ENCODE assay signal across 8 cellular contexts in the genomic region with DNA sequence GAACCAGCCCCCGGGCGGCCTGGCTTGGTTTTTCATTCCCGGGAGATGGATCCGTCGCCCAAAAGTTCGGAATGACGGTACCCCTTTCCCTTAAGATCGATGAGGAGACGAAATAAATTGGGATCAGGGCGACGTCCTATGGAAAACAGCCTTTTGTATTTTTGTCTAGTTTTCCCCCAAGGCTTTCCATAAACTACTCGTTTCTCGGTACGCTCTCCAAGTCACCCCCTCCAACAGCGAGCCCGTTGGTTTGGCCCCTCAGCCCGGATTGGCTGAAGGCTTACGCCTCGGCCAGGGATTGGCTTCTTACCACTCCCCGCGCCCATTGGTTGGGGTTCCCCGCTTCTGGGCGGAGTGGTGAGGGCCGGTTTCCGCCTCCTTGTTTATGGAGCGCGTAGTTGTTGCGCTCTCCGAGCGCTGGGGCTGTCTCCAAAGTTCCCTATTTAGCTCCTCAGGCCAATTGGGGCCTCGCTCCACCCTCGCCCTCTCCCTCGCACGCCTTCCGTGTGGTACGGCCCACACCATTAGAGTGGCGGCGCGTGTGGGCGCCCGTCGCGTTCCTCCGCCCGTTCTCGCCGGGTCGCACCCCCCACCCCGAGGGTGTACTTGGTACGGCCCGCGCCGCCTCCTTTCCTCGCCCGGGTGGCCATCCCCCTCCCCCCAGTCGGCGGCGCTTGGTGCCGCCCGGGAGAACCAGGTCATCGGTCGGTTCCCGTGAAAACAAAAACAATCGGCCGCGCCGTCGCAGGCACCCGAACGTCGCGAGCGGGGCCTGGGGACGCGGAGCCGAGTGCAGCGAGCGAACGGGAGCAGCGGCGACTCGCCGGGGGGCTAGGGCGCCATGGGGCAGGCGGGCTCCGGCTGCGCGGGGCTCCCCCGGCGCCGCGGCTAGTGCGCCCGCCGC. TPM values are rescaled to one million over a fixed set of nuclear protein-coding genes. Genes with fewer than 3 reads are reported as not detected.
DNase-seq lines count a peak whose midpoint lies in the region; ATAC-seq, FAIRE-seq and TF ChIP-seq lines count a peak whose summit lies in the region.
"Not testable (repeated sequence)": the region's sequence is repeated elsewhere in the genome, so short reads cannot be mapped to it uniquely, and the experiment has no call there.

A gene with protein sequence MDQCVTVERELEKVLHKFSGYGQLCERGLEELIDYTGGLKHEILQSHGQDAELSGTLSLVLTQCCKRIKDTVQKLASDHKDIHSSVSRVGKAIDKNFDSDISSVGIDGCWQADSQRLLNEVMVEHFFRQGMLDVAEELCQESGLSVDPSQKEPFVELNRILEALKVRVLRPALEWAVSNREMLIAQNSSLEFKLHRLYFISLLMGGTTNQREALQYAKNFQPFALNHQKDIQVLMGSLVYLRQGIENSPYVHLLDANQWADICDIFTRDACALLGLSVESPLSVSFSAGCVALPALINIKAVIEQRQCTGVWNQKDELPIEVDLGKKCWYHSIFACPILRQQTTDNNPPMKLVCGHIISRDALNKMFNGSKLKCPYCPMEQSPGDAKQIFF (plus strand): TSS at position 655 of the 904 bp plus-strand sequence. CDS start 377 bp downstream, outside the sequence.

- not testable (repeated sequence) for H3K9me3 Mint-ChIP-seq in activated CD4-positive, alpha-beta T cell treated with anti-CD3 and anti-CD28 coated beads, Interleukin-2, amount 10 ng/mL, durations not matched to agents 24 days and 14 days

- peak within 1 kb of the TSS; percentile 86 for H3K4me3 Mint-ChIP-seq in activated CD4-positive, alpha-beta T cell treated with anti-CD3 and anti-CD28 coated beads, Interleukin-2, amount 10 ng/mL, durations not matched to agents 24 days and 14 days

- H3K36me3 Mint-ChIP-seq in activated CD4-positive, alpha-beta T cell treated with anti-CD3 and anti-CD28 coated beads, Interleukin-2, amount 10 ng/mL, durations not matched to agents 24 days and 14 days (ENCODE audit: low read depth), result not testable (repeated sequence)

- peak; percentile 78 for FAIRE-seq in colon (lab: Jason Lieb, UNC)

- H3K4me1 Mint-ChIP-seq in activated CD4-positive, alpha-beta T cell treated with anti-CD3 and anti-CD28 coated beads, Interleukin-2, amount 10 ng/mL, durations not matched to agents 24 days and 14 days, result not testable (repeated sequence)

- H3K27ac Mint-ChIP-seq in activated CD4-positive, alpha-beta T cell treated with anti-CD3 and anti-CD28 coated beads, Interleukin-2, amount 10 ng/mL, durations not matched to agents 24 days and 14 days, result peak within 1 kb of the TSS; percentile 84

- peak; percentile 93 for DNase-seq in AG10803 (ENCODE audit: low read depth)
- DNase-seq in NCI-H69 (lab: John Stamatoyannopoulos, UW), result peak; percentile 93
- DNase-seq in activated CD4-positive, alpha-beta T cell treated with anti-CD3 and anti-CD28 coated beads, Interleukin-2, amount 10 ng/mL, durations not matched to agents 24 days and 14 days, result peak; percentile 97
- peak; percentile 90 for DNase-seq in kidney glomerular epithelial cell (lab: John Stamatoyannopoulos, UW)
- DNase-seq in stimulated activated CD4-positive, alpha-beta T cell treated with anti-CD3 and anti-CD28 coated beads, Interleukin-15, amount 100 ng/mL, for 1 hour (ENCODE audit: low read depth in 1 of 2, low spot score in 1 of 2), result peak; percentile 86 to 87

- peak; percentile 83 for ATAC-seq in GM19025 (IDR thresholded peaks at IDR 0.05; ENCODE audit: low read depth, unreplicated experiment)
- peak; percentile 93 for ATAC-seq in HG03342 (IDR thresholded peaks at IDR 0.05; ENCODE audit: unreplicated experiment)

- H3K27me3 Mint-ChIP-seq in activated CD4-positive, alpha-beta T cell treated with anti-CD3 and anti-CD28 coated beads, Interleukin-2, amount 10 ng/mL, durations not matched to agents 24 days and 14 days, result not testable (repeated sequence)

- TF ChIP-seq CTCF in AG10803 (conservative IDR thresholded peaks at IDR 0.05; ENCODE audit: low read length), result not testable (repeated sequence)

- H3K4me3 ChIP-seq in AG10803 (ENCODE audit: low read length), result peak within 1 kb of the TSS; percentile 62

- intact Hi-C loops in activated CD4-positive, alpha-beta T cell treated with anti-CD3 and anti-CD28 coated beads, Interleukin-2, amount 10 ng/mL, durations not matched to agents 24 days and 14 days (cut with micrococcal nuclease), result not testable (repeated sequence)

RNA-seq across cellular contexts. Expression of the gene that starts here (rescaled TPM):
- total RNA-seq in activated CD4-positive, alpha-beta T cell treated with anti-CD3 and anti-CD28 coated beads, Interleukin-2, amount 10 ng/mL, durations not matched to agents 24 days and 14 days, result 42.0 and 46.4 TPM in 2 replicates

Comparison
In these comparisons a context has a peak if more than half of its experiments do, and no peak if none do; other contexts are left out.
1. Peak in every context shown above with its lines: DNase-seq, ATAC-seq and H3K4me3 ChIP-seq.